Comparison of ENCODE assay signal across 21 cellular contexts in the genomic region with DNA sequence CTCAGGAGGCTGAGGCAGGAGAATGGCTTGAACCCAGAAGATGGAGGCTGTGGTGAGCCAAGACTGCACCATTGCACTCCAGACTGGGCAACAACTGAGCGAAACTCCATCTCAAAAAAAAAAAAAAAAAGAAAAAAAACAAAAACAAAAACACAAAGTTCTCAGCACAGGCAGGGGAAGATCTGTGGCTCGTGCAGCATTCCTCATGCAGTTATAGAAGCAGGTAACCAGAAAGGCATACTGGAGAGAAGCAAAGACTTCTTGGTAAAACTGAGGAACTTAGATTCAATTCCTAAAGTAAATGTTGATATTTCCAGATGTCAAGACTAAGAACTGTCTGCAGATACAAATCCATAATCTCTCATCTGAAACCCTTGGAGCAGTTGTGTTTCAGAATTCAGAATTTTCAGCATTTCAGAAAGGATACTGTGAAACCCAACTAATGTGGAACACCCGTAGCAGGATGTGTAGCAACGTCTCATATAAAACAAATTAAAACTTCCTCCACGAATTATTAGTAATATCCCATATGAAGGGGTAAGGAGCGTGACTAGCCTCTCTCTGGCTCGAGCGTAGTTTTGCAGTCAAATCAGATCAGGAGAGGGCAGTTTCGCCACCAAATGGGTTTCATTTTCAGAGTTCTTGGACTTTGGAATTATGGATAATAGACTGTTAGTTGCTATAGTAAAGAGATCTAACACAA. TPM values are rescaled to one million over a fixed set of nuclear protein-coding genes. Genes with fewer than 3 reads are reported as not detected.
DNase-seq lines count a peak whose midpoint lies in the region; ATAC-seq, FAIRE-seq and TF ChIP-seq lines count a peak whose summit lies in the region.
"Had no signal": no experiment of that assay in that cellular context is flagged by ENCODE, and none has a peak within 500 bp of the region (broad histone marks: within the 10 kb centered on the region; RNA-seq: fewer than 3 reads in every experiment).

No MANE protein-coding gene starts in this region.

- intact Hi-C loops in HepG2 (cut with micrococcal nuclease; ENCODE audit: unreplicated experiment), result no loop called here

- no peak overlapping the region for H3K4me3 Mint-ChIP-seq in activated T-cell treated with anti-CD3 and anti-CD28 coated beads, Interleukin-2, amount 50 U/mL, for 4 hours
- H3K4me3 Mint-ChIP-seq: naive thymus-derived CD4-positive, alpha-beta T cell had no signal

- peaks cover 15% of the 10 kb centered on the region for H3K4me1 ChIP-seq in HepG2 (ENCODE audit: insufficient read depth, low read length)
- H3K4me1 ChIP-seq: ascending aorta had no signal

- CTCF ChIA-PET in HepG2 (lab: Yijun Ruan, JAX; ENCODE audit: low intra/inter-chr PET ratio, low total read pairs), result no interaction called here

- no peaks in the 10 kb centered on the region for H3K79me2 ChIP-seq in HepG2 (ENCODE audit: insufficient read depth, low read length)

- TF ChIP-seq CTCF in HepG2 (CRISPR knock-in tag; IDR thresholded peaks at IDR 0.05) (no peak), omental fat pad (IDR thresholded peaks at IDR 0.05) (no peak)

- H3K36me3 ChIP-seq in HepG2 (replicated peaks in 1 of 2; ENCODE audit: control insufficient read depth in 1 of 2, insufficient read depth in 2 of 2, low read length in 2 of 2), result no peaks in the 10 kb centered on the region
- H3K36me3 ChIP-seq: ascending aorta had no signal

- H3K27ac ChIP-seq in HepG2 (ENCODE audit: extremely low read length, insufficient read depth, low read length), result no peak overlapping the region
- H3K27ac ChIP-seq: ascending aorta had no signal

- peak overlapping the region; percentile 66 for H3K9ac ChIP-seq in HepG2 (ENCODE audit: insufficient read depth, low read depth, low read length)

- in situ Hi-C loops in HepG2 (cut with HindIII; ENCODE audit: extremely low pct_ligation_motif_present, low pct_unique_long_range_greater_than_20kb), result no loop called here

- H3K4me2 ChIP-seq in HepG2 (ENCODE audit: low read depth, low read length), result peak overlapping the region; percentile 67

- ATAC-seq in GM18867 (IDR thresholded peaks at IDR 0.05; ENCODE audit: unreplicated experiment), result peak; percentile 57
- peak; percentile 26 for ATAC-seq in GM21515 (IDR thresholded peaks at IDR 0.05; ENCODE audit: unreplicated experiment)
- peak; percentile 27 for ATAC-seq in HG03066 (IDR thresholded peaks at IDR 0.05; ENCODE audit: low read depth, unreplicated experiment)
- ATAC-seq in HepG2, result peak; percentile 83
- ATAC-seq in GM18870 (IDR thresholded peaks at IDR 0.05; ENCODE audit: unreplicated experiment), result no peak
- no peak for ATAC-seq in activated T-cell treated with anti-CD3 and anti-CD28 coated beads, Interleukin-2, amount 50 U/mL, for 4 hours
- ATAC-seq in omental fat pad (ENCODE audit: low FRiP score), result no peak
- ATAC-seq: naive thymus-derived CD4-positive, alpha-beta T cell had no signal

- BruUV-seq in HepG2 (replicated peaks; lab: Mats Ljungman, UMichigan), result no TSS peak

- H3K36me3 Mint-ChIP-seq in activated T-cell treated with anti-CD3 and anti-CD28 coated beads, Interleukin-2, amount 50 U/mL, for 4 hours (ENCODE audit: insufficient read depth), result peaks cover 2% of the 10 kb centered on the region

- 3% methylated on average over 9 of the region's 9 CpGs for WGBS in HepG2 (ENCODE audit: low lambda C conversion rate)

- H4K20me1 ChIP-seq in HepG2 (ENCODE audit: insufficient read depth, low read length), result no peaks in the 10 kb centered on the region

- H3K9me3 ChIP-seq in HepG2 (ENCODE audit: low read length), result peaks cover 12% of the 10 kb centered on the region

- no peak for TF ChIP-seq POLR2A in HepG2 (IDR thresholded peaks at IDR 0.05; ENCODE audit: insufficient read depth in 1 of 2, low read depth in 2 of 2, low read length in 2 of 2)

- TF ChIP-seq RAD21 in HepG2 (CRISPR knock-in tag; IDR thresholded peaks at IDR 0.05), result no peak

- POLR2A ChIA-PET in HepG2 (lab: Yijun Ruan, JAX), result no interaction called here

- peak; percentile 32 for FAIRE-seq in HepG2 (lab: Jason Lieb, UNC)
- FAIRE-seq: endothelial cell of umbilical vein, frontal cortex had no signal

- H3K4me3 ChIP-seq in HepG2 (replicated peaks in 1 of 3; ENCODE audit: insufficient read depth in 1 of 3, low read depth in 2 of 3, low read length in 3 of 3), result peak overlapping the region; percentile 30 to 53 (median 45)
- H3K4me3 ChIP-seq: ascending aorta, lung had no signal

- H3K27me3 ChIP-seq in HepG2 (ENCODE audit: control insufficient read depth in 1 of 2, insufficient read depth in 2 of 2, low read length in 2 of 2), result no peaks in the 10 kb centered on the region
- H3K27me3 ChIP-seq: ascending aorta had no signal

- DNase-seq in HepG2 (ENCODE audit: low spot score) (peak; percentile 52), T1000 (lab: John Stamatoyannopoulos, UW) (no peak), omental fat pad (ENCODE audit: low spot score) (no peak)
- no peak for DNase-seq in activated T-cell treated with anti-CD3 and anti-CD28 coated beads, Interleukin-2, amount 50 U/mL, for 4 hours
- DNase-seq: activated CD4-positive, alpha-beta T cell treated with anti-CD3 and anti-CD28 coated beads for 1 hour; activated gamma-delta T cell treated with Interleukin-2 at 50 U/mL for 16 hours; Kasumi-1; naive thymus-derived CD4-positive, alpha-beta T cell; NCI-H1436; NCI-H226; Right ventricle myocardium superior; stimulated activated CD4-positive, alpha-beta T cell treated with anti-CD3 and anti-CD28 coated beads, Interleukin-15, amount 100 ng/mL, for 24 hours had no signal

- H2AFZ ChIP-seq in HepG2 (ENCODE audit: low read length), result peak overlapping the region; percentile 73

- no peak for TF ChIP-seq EP300 in HepG2 (IDR thresholded peaks at IDR 0.05; ENCODE audit: low read depth in 2 of 2, low read length in 2 of 2)
- no peak for TF ChIP-seq EP300 in HepG2 (CRISPR knock-in tag; IDR thresholded peaks at IDR 0.05; ENCODE audit: borderline replicate concordance)

- H3K9me3 Mint-ChIP-seq in activated T-cell treated with anti-CD3 and anti-CD28 coated beads, Interleukin-2, amount 50 U/mL, for 4 hours, result peaks cover 12% of the 10 kb centered on the region

- H3K27me3 Mint-ChIP-seq in activated T-cell treated with anti-CD3 and anti-CD28 coated beads, Interleukin-2, amount 50 U/mL, for 4 hours (ENCODE audit: low read depth), result peaks cover 5% of the 10 kb centered on the region

- H3K4me1 Mint-ChIP-seq in activated T-cell treated with anti-CD3 and anti-CD28 coated beads, Interleukin-2, amount 50 U/mL, for 4 hours (ENCODE audit: low read depth), result no peaks in the 10 kb centered on the region

TF ChIP-seq in HepG2, 621 proteins besides CTCF, POLR2A, EP300 and RAD21 (continues in another document):
- TF ChIP-seq ZSCAN25 (CRISPR knock-in tag; IDR thresholded peaks at IDR 0.05) (no peak), ZNF136 (CRISPR knock-in tag; IDR thresholded peaks at IDR 0.05; ENCODE audit: low read depth) (no peak), SUZ12 (IDR thresholded peaks at IDR 0.05; ENCODE audit: low read depth, low read length) (no peak), ZNF83 (CRISPR knock-in tag; IDR thresholded peaks at IDR 0.05; ENCODE audit: borderline replicate concordance) (no peak), ZFAT (CRISPR knock-in tag; conservative IDR thresholded peaks at IDR 0.05) (peak; percentile 89; the same call in 1 of the 2 replicates), ZKSCAN1 (IDR thresholded peaks at IDR 0.05; ENCODE audit: low read length) (no peak), GTF3A (CRISPR knock-in tag; conservative IDR thresholded peaks at IDR 0.05) (no peak), NCOR1 (IDR thresholded peaks at IDR 0.05; ENCODE audit: borderline replicate concordance, low read length) (peak; percentile 41; the same call in 1 of the 2 replicates), HNF4A (CRISPR knock-in tag; IDR thresholded peaks at IDR 0.05) (peak; percentile 54)
- TF ChIP-seq, protein P1, sequence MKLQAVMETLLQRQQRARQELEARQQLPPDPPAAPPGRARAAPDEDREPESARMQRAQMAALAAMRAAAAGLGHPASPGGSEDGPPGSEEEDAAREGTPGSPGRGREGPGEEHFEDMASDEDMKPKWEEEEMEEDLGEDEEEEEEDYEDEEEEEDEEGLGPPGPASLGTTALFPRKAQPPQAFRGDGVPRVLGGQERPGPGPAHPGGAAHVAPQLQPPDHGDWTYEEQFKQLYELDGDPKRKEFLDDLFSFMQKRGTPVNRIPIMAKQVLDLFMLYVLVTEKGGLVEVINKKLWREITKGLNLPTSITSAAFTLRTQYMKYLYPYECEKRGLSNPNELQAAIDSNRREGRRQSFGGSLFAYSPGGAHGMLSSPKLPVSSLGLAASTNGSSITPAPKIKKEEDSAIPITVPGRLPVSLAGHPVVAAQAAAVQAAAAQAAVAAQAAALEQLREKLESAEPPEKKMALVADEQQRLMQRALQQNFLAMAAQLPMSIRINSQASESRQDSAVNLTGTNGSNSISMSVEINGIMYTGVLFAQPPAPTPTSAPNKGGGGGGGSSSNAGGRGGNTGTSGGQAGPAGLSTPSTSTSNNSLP (IDR thresholded peaks at IDR 0.05; ENCODE audit: low read depth, low read length), result peak; percentile 38; the same call in 1 of the 2 replicates

RNA-seq across cellular contexts. Expression of a gene that starts 13.2 kb away (rescaled TPM):
- total RNA-seq in HepG2 (2016; rRNA removed; fragmentation: Illumina TruSeq; extraction: Trizol), result 0.46 and 1.1 TPM in 2 replicates
- total RNA-seq in HepG2 (2016; cell fraction: cytosol; rRNA removed; fragmentation: Illumina TruSeq; extraction: Trizol; ENCODE audit: low read depth), result 0.30 and 0.62 TPM in 2 replicates
- 0.46 and 0.58 TPM in 2 replicates for total RNA-seq in HepG2 (2016; cell fraction: insoluble cytoplasmic fraction; rRNA removed; fragmentation: Illumina TruSeq; extraction: Trizol)
- 0.40 and 0.45 TPM in 2 replicates for total RNA-seq in HepG2 (2016; cell fraction: membrane; rRNA removed; fragmentation: Illumina TruSeq; extraction: Trizol)
- 0.43 TPM in 1 of 2 replicates, not detected in the other for total RNA-seq in HepG2 (2016; cell fraction: nucleus; rRNA removed; fragmentation: Illumina TruSeq; extraction: Trizol)
- not detected in 2 replicates for polyA plus RNA-seq in HepG2 (2011; rRNA removed)
- polyA plus RNA-seq in HepG2 (2011; cell fraction: cytosol; rRNA removed), result 0.04 TPM in 1 of 2 replicates, not detected in the other
- polyA plus RNA-seq in HepG2 (2011; cell fraction: nucleus; rRNA removed), result not detected in 2 replicates
- polyA plus RNA-seq in HepG2 (2012), result not detected in 2 replicates
- polyA plus RNA-seq in HepG2 (2016; cell fraction: cytosol; fragmentation: Illumina TruSeq; extraction: Trizol; ENCODE audit: low read depth), result 0.09 TPM in 1 of 2 replicates, not detected in the other
- polyA plus RNA-seq in HepG2 (2016; cell fraction: insoluble cytoplasmic fraction; fragmentation: Illumina TruSeq; extraction: Trizol; ENCODE audit: low read depth), result 0.20 TPM in 1 of 2 replicates, not detected in the other
- polyA plus RNA-seq in HepG2 (2016; cell fraction: membrane; fragmentation: Illumina TruSeq; extraction: Trizol; ENCODE audit: low read depth), result 0.14 TPM in 1 of 2 replicates, not detected in the other
- 0.38 and 0.77 TPM in 2 replicates for polyA plus RNA-seq in HepG2 (2016; cell fraction: nucleus; fragmentation: Illumina TruSeq; extraction: Trizol; ENCODE audit: insufficient read depth, low read depth)
- polyA minus RNA-seq in HepG2 (2011; rRNA and poly(A)+ RNA removed; ENCODE audit: low replicate concordance), result not detected in 2 replicates
- not detected in 2 replicates for polyA minus RNA-seq in HepG2 (2011; cell fraction: cytosol; rRNA and poly(A)+ RNA removed)
- not detected in 2 replicates for polyA minus RNA-seq in HepG2 (2011; cell fraction: nucleus; rRNA and poly(A)+ RNA removed)
- total RNA-seq in activated T-cell treated with anti-CD3 and anti-CD28 coated beads, Interleukin-2, amount 50 U/mL, for 4 hours, result not detected
- not detected for total RNA-seq in omental fat pad
- total RNA-seq: ascending aorta; endothelial cell of umbilical vein; naive thymus-derived CD4-positive, alpha-beta T cell; Right ventricle myocardium superior had no signal
- polyA plus RNA-seq: AG04450; naive thymus-derived CD4-positive, alpha-beta T cell had no signal

Comparison
In these comparisons a context has a peak if more than half of its experiments do, and no peak if none do; other contexts are left out.
1. ATAC-seq: peak in GM18867 (single experiment), GM21515 (single experiment), HG03066 (single experiment) and HepG2 (single experiment); none in GM18870 (single experiment), activated T-cell treated with anti-CD3 and anti-CD28 coated beads, Interleukin-2, amount 50 U/mL, for 4 hours (0 of 2) and omental fat pad (single experiment).